Comparison of ENCODE assay signal across 1 cellular context in the genomic region with DNA sequence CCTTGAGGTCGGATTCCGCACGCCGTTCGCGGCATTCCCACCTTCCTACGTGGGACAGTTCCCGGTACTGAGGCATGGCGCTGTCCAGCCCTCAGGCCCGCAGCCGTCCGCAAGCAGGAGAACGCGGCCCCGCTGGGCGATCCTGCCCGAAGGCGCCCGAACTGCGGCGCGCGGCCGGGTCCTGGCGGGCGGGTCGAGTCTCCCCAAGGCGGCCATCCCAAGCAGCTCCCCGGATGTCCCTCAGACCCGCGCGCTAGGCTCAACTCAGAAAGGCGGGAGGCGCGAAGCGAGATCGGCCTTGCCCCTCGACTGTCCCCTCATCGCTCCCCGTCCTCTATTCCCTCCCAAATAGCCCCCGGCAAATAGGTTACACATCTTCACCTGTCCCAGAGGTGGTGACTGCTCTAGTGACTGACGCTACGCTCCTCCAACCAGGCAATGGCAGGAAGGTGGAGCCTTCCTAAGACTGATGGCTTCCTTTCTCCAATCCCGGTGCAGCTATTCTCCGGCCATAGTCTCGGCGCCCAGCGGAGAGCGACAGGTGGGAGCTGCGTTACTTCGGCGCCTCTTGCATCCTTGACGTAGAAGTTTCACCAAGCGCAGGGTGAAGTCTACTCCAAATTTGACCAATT.
A peak's percentile ranks its signal among the peaks of the same experiment; 100 is the strongest.
TF ChIP-seq lines count a peak whose summit lies in the region.

No MANE protein-coding gene starts in this region.

TF ChIP-seq in GM12878, 131 proteins besides CTCF, POLR2A, EP300 and RAD21 (continued from another document and continues in another):
- TF ChIP-seq, protein P1, sequence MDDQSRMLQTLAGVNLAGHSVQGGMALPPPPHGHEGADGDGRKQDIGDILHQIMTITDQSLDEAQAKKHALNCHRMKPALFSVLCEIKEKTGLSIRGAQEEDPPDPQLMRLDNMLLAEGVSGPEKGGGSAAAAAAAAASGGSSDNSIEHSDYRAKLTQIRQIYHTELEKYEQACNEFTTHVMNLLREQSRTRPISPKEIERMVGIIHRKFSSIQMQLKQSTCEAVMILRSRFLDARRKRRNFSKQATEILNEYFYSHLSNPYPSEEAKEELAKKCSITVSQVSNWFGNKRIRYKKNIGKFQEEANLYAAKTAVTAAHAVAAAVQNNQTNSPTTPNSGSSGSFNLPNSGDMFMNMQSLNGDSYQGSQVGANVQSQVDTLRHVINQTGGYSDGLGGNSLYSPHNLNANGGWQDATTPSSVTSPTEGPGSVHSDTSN (IDR thresholded peaks at IDR 0.05; ENCODE audit: insufficient replicate concordance, low read depth, low read length), result peak; percentile 99
- TF ChIP-seq RB1 (IDR thresholded peaks at IDR 0.05; ENCODE audit: borderline replicate concordance) (peak; percentile 13; the same call in 1 of the 2 replicates), ZNF384 (IDR thresholded peaks at IDR 0.05; ENCODE audit: borderline replicate concordance, low read depth, low read length) (no peak), ZSCAN29 (IDR thresholded peaks at IDR 0.05) (no peak), CUX1 (IDR thresholded peaks at IDR 0.05; ENCODE audit: insufficient replicate concordance, low read depth, low read length) (no peak), POLR2AphosphoS2 (IDR thresholded peaks at IDR 0.05; ENCODE audit: low read depth, low read length) (peak; percentile 73), ZBTB33 (IDR thresholded peaks at IDR 0.05) (no peak), IKZF2 (IDR thresholded peaks at IDR 0.05) (peak; percentile 64 to 71; a peak in 3 of 4 replicates), BMI1 (IDR thresholded peaks at IDR 0.05; ENCODE audit: borderline replicate concordance) (no peak), TCF12 (IDR thresholded peaks at IDR 0.05; ENCODE audit: low read depth, low read length) (no peak), ATF7 (IDR thresholded peaks at IDR 0.05; ENCODE audit: low read depth) (no peak), ZNF207 (IDR thresholded peaks at IDR 0.05; ENCODE audit: borderline replicate concordance) (no peak; the same call in 1 of the 2 replicates), KAT2A (conservative IDR thresholded peaks at IDR 0.05; ENCODE audit: control insufficient read depth, low read depth, low read length) (no peak), ZNF274 (IDR thresholded peaks at IDR 0.05; ENCODE audit: insufficient read depth, insufficient read length) (no peak), SP1 (IDR thresholded peaks at IDR 0.05; ENCODE audit: low read depth, low read length) (no peak), POU2F2 (IDR thresholded peaks at IDR 0.05; ENCODE audit: borderline replicate concordance, low read depth, low read length) (peak; percentile 31; the same call in 1 of the 3 replicates), NR2F1 (conservative IDR thresholded peaks at IDR 0.05) (peak; percentile 6; the same call in 1 of the 2 replicates), BCL3 (IDR thresholded peaks at IDR 0.05; ENCODE audit: borderline replicate concordance, insufficient read depth, low read depth, low read length, poor library complexity, severe bottlenecking) (no peak), HDAC2 (IDR thresholded peaks at IDR 0.05) (no peak), NRF1 (conservative IDR thresholded peaks at IDR 0.05; ENCODE audit: low read depth, low read length) (no peak), RFX5 (IDR thresholded peaks at IDR 0.05; ENCODE audit: low read depth, low read length) (no peak), JUNB (IDR thresholded peaks at IDR 0.05) (no peak), BHLHE40 (IDR thresholded peaks at IDR 0.05; ENCODE audit: borderline replicate concordance in 1 of 2, low read depth in 2 of 2, low read length in 1 of 2) (peak in 1 of 2 experiments; percentile 10; a peak in 1 of 4 replicates), ZNF622 (IDR thresholded peaks at IDR 0.05) (no peak), HSF1 (IDR thresholded peaks at IDR 0.05; ENCODE audit: low read depth, low read length) (no peak), RELA (IDR thresholded peaks at IDR 0.05; ENCODE audit: borderline replicate concordance, partially characterized antibody) (no peak), TCF3 (IDR thresholded peaks at IDR 0.05; ENCODE audit: borderline replicate concordance, insufficient read depth, low read depth, low read length) (0 out of 2 replicates have a peak, but pooled peaks have one; percentile 33), WRNIP1 (IDR thresholded peaks at IDR 0.05; ENCODE audit: borderline replicate concordance, low read depth, low read length) (no peak), NFIC (IDR thresholded peaks at IDR 0.05; ENCODE audit: low read depth, low read length) (no peak; the same call in 1 of the 2 replicates), FOXM1 (IDR thresholded peaks at IDR 0.05; ENCODE audit: low read depth, low read length) (no peak), PAX5 (IDR thresholded peaks at IDR 0.05; ENCODE audit: borderline replicate concordance, low read depth, low read length) (no peak; the same call in 1 of the 2 replicates), MXI1 (IDR thresholded peaks at IDR 0.05; ENCODE audit: low read depth, low read length) (peak; percentile 40), MYB (IDR thresholded peaks at IDR 0.05; ENCODE audit: borderline replicate concordance, low read depth, low read length) (no peak), ELK1 (IDR thresholded peaks at IDR 0.05; ENCODE audit: low read depth, low read length) (no peak), CHD2 (IDR thresholded peaks at IDR 0.05; ENCODE audit: borderline replicate concordance, low read depth, low read length) (no peak), EED (IDR thresholded peaks at IDR 0.05; ENCODE audit: low read depth) (peak; percentile 71; the same call in 1 of the 2 replicates), MAX (IDR thresholded peaks at IDR 0.05; ENCODE audit: low read depth, low read length) (peak; percentile 8; the same call in 1 of the 2 replicates), YY1 (IDR thresholded peaks at IDR 0.05; ENCODE audit: low read depth, low read length) (peak; percentile 85)
- TF ChIP-seq, protein P2, sequence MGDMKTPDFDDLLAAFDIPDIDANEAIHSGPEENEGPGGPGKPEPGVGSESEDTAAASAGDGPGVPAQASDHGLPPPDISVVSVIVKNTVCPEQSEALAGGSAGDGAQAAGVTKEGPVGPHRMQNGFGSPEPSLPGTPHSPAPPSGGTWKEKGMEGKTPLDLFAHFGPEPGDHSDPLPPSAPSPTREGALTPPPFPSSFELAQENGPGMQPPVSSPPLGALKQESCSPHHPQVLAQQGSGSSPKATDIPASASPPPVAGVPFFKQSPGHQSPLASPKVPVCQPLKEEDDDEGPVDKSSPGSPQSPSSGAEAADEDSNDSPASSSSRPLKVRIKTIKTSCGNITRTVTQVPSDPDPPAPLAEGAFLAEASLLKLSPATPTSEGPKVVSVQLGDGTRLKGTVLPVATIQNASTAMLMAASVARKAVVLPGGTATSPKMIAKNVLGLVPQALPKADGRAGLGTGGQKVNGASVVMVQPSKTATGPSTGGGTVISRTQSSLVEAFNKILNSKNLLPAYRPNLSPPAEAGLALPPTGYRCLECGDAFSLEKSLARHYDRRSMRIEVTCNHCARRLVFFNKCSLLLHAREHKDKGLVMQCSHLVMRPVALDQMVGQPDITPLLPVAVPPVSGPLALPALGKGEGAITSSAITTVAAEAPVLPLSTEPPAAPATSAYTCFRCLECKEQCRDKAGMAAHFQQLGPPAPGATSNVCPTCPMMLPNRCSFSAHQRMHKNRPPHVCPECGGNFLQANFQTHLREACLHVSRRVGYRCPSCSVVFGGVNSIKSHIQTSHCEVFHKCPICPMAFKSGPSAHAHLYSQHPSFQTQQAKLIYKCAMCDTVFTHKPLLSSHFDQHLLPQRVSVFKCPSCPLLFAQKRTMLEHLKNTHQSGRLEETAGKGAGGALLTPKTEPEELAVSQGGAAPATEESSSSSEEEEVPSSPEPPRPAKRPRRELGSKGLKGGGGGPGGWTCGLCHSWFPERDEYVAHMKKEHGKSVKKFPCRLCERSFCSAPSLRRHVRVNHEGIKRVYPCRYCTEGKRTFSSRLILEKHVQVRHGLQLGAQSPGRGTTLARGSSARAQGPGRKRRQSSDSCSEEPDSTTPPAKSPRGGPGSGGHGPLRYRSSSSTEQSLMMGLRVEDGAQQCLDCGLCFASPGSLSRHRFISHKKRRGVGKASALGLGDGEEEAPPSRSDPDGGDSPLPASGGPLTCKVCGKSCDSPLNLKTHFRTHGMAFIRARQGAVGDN (IDR thresholded peaks at IDR 0.05), result no peak
